Comparison of ENCODE assay signal across 19 cellular contexts in the genomic region with DNA sequence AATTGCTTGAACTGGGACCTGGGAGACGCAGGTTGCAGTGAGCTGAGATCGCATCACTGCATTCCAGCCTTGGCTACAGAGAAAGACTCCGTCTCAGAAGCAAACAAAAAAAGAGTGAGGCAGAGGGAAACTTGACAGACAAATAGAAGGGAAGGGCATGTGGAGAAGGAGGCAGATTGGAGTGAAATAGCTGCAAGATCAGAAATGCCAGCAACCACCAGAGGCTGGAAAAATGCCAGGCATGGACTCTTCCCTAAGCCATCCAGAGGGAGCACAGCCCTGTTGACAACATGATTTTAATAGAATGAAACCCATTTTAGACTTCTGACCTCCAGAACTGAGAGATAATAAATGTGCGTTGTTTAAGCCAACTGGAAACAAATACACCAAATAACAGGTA.
"Had no signal": no experiment of that assay in that cellular context is flagged by ENCODE, and none has a peak within 500 bp of the region (broad histone marks: within the 10 kb centered on the region; RNA-seq: fewer than 3 reads in every experiment).

No MANE protein-coding gene starts in this region.

- H3K36me3 ChIP-seq: gastrocnemius medialis, heart right ventricle, neutrophil, right lobe of liver, suprapubic skin, thyroid gland, upper lobe of left lung, uterus had no signal

- DNase-seq: effector CD8-positive, alpha-beta T cell; gastrocnemius medialis; heart right ventricle; hypothalamus; kidney glomerular epithelial cell; naive thymus-derived CD8-positive, alpha-beta T cell; psoas muscle; retina; right lobe of liver; stimulated activated CD4-positive, alpha-beta T cell treated with anti-CD3 and anti-CD28 coated beads, Interleukin-4, amount 100 ng/mL, for 1 hour; stimulated activated CD8-positive, alpha-beta memory T cell treated with anti-CD3 and anti-CD28 coated beads, Interleukin-4, amount 100 ng/mL, for 48 hours; stimulated activated naive CD8-positive, alpha-beta T cell treated with anti-CD3 and anti-CD28 coated beads, Interleukin-15, Interleukin-2, amounts not matched to agents 100 U/mL and 50 U/mL, for 24 hours; thyroid gland; upper lobe of left lung; uterus had no signal

- H3K27me3 ChIP-seq: dorsolateral prefrontal cortex, gastrocnemius medialis, heart right ventricle, neutrophil, right lobe of liver, suprapubic skin, thyroid gland, upper lobe of left lung, uterus had no signal

- FAIRE-seq: islet of Langerhans had no signal

- H3K27ac ChIP-seq: dorsolateral prefrontal cortex, gastrocnemius medialis, heart right ventricle, neutrophil, psoas muscle, right lobe of liver, suprapubic skin, thyroid gland, upper lobe of left lung, uterus had no signal

- H3K4me1 ChIP-seq: gastrocnemius medialis, heart right ventricle, psoas muscle, right lobe of liver, suprapubic skin, thyroid gland, upper lobe of left lung, uterus had no signal

- H3K9me3 ChIP-seq: gastrocnemius medialis, neutrophil, psoas muscle, right lobe of liver, suprapubic skin, thyroid gland, upper lobe of left lung, uterus had no signal

- H3K4me3 ChIP-seq: dorsolateral prefrontal cortex, gastrocnemius medialis, heart right ventricle, psoas muscle, right lobe of liver, suprapubic skin, thyroid gland, upper lobe of left lung, uterus had no signal
